9 cellular contexts compared by ENCODE assay signal in genomic region chr17:371583-371982, GRCh38.
"Had no signal": no experiment of that assay in that cellular context is flagged by ENCODE, and none has a peak within 500 bp of the region (broad histone marks: within the 10 kb centered on the region; RNA-seq: fewer than 3 reads in every experiment).

No MANE protein-coding gene starts in this region.

- H3K27ac ChIP-seq: GM23248, HL-60 had no signal

- H3K27ac Mint-ChIP-seq: HFFc6, IgD-negative memory B cell had no signal

- ATAC-seq: HCT116, HepG2 had no signal

- H3K4me1 ChIP-seq: HAP-1 had no signal

- H2AFZ ChIP-seq: GM23248 had no signal

- H3K4me3 ChIP-seq: GM23248, HAP-1 had no signal

- H3K4me3 Mint-ChIP-seq: HFFc6, IgD-negative memory B cell had no signal

- H3K9ac ChIP-seq: GM23248 had no signal

- DNase-seq: GM23248, GOT3, H7, HFFc6 had no signal

- H3K36me3 ChIP-seq: HAP-1 had no signal
